8 cellular contexts compared by ENCODE assay signal in the genomic region with DNA sequence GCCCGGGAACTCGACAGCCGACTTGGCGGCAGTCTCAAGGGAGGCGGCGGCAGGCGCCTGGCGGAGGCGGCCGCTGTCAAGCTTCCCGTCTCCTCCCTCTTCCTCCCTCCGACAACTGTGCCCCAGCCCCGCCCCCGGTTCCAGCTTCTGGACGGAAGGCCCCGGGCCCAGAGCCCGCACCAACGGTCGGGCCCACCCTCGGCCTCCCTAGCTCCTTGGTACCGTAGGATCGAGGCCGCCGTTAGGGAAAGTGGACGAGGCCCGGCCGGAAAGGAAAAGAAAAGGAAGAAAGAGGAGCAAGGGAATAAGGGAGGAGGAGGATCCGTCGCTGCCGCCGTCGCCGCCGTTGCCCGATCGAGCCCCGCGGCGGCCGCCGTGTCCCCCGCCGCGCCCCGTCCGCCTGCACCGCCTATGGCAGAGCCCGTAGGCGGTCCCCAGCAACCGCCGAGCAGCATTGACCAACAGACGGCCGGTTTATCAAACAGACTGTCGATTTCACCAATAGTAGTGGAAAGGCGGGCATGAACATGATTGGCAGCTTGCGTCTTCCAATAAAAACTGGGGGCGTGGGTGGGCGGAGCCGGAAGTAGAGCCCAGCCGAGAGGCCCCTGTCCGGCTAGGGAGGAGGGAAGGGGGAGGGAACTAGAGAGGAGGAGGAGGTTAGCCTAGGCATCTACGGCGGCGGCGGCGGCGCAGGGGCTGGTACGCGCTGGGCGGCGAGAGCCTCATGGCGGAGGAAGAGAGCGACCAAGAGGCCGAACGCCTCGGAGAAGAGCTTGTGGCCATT. TPM values are rescaled to one million over a fixed set of nuclear protein-coding genes. Genes with fewer than 3 reads are reported as not detected.
DNase-seq lines count a peak whose midpoint lies in the region; ATAC-seq and TF ChIP-seq lines count a peak whose summit lies in the region.

A gene with protein sequence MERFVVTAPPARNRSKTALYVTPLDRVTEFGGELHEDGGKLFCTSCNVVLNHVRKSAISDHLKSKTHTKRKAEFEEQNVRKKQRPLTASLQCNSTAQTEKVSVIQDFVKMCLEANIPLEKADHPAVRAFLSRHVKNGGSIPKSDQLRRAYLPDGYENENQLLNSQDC (minus strand): TSS at position 413 of the 787 bp plus-strand sequence. CDS start 3,029 bp downstream, outside the sequence.
Gene ZNF654, plus strand, starts transcription at position 663 of the 787 bp plus-strand sequence. Its CDS starts 65 bp downstream, at position 728.

- peak within 1 kb of the TSS; percentile 89 for H2AFZ ChIP-seq in PC-9

- no peaks in the 10 kb centered on the region for H3K9me2 ChIP-seq in PC-9 (ENCODE audit: insufficient read depth)

- CTCF ChIA-PET in PC-9 (lab: Charles Lee), result no interaction called here

- H3K36me3 ChIP-seq in PC-9 (ENCODE audit: low read depth), result peaks cover 13% of the 10 kb centered on the region

- peak within 1 kb of the TSS; percentile 90 for H3K4me3 ChIP-seq in Jurkat, Clone E6-1 (ENCODE audit: low read length)
- H3K4me3 ChIP-seq in PC-9, result peak within 1 kb of the TSS; percentile 89
- H3K4me3 ChIP-seq in epithelial cell of proximal tubule (ENCODE audit: low read depth, low read length), result peak within 1 kb of the TSS; percentile 82

- intact Hi-C loops in PC-9 (cut with micrococcal nuclease; ENCODE audit: unreplicated experiment), result loop anchor here (2.0 to 5.0 kb wide), 2 partner anchors 54 to 90 kb away; partner anchors contain the start of gene C3orf38

- DNase-seq in DMS153 (lab: John Stamatoyannopoulos, UW) (peak; percentile 98), PC-9 (peak; percentile 96 to 98), epithelial cell of proximal tubule (ENCODE audit: low read depth) (peak; percentile 86), mucosa of gallbladder (ENCODE audit: low spot score) (peak; percentile 99)
- peak; percentile 98 for DNase-seq in Jurkat, Clone E6-1 (ENCODE audit: low read depth, low spot score)
- peak; percentile 99 for DNase-seq in activated T-cell treated with anti-CD3 and anti-CD28 coated beads, Interleukin-2, amount 50 U/mL, for 1 hour
- peak; percentile 98 to 99 for DNase-seq in stimulated activated CD8-positive, alpha-beta memory T cell treated with anti-CD3 and anti-CD28 coated beads, Interleukin-4, amount 100 ng/mL, for 4 hours (ENCODE audit: low read depth in 2 of 2, low spot score in 1 of 2)

- POLR2A ChIA-PET in PC-9 (lab: Charles Lee; ENCODE audit: unreplicated experiment), result interaction anchor here (0.5 to 0.7 kb wide), 4 partner anchors 11 to 1151 kb away, joined by 3 to 7 read pairs (median 3); no protein-coding TSS in a partner anchor

- TF ChIP-seq CTCF in PC-9 (conservative IDR thresholded peaks at IDR 0.05), result no peak
- TF ChIP-seq CTCF in epithelial cell of proximal tubule (conservative IDR thresholded peaks at IDR 0.05; ENCODE audit: low read depth, low read length), result no peak

- H3K27me3 ChIP-seq in PC-9 (ENCODE audit: insufficient read depth, low read depth), result no peaks in the 10 kb centered on the region

- peak within 1 kb of the TSS; percentile 97 for H3K4me2 ChIP-seq in PC-9

- H3K4me1 ChIP-seq in PC-9 (replicated peaks; ENCODE audit: insufficient read depth), result peaks cover 30% of the 10 kb centered on the region

- peaks cover 67% of the 10 kb centered on the region for H3K79me2 ChIP-seq in PC-9 (ENCODE audit: low read depth)

- no peaks in the 10 kb centered on the region for H3F3A ChIP-seq in PC-9 (ENCODE audit: insufficient read depth, low read depth)

- peak within 1 kb of the TSS; percentile 60 for H3K27ac ChIP-seq in PC-9

- H3K9me3 ChIP-seq in PC-9 (ENCODE audit: insufficient read depth, low read depth), result no peaks in the 10 kb centered on the region

- BruUV-seq in PC-9 (replicated peaks; lab: Mats Ljungman, UMichigan), result no TSS peak

- ATAC-seq in GM21619 (IDR thresholded peaks at IDR 0.05; ENCODE audit: unreplicated experiment), result peak; percentile 92

- peaks cover 13% of the 10 kb centered on the region; the same call in 1 of the 2 replicates for H4K20me1 ChIP-seq in PC-9 (ENCODE audit: insufficient read depth)

RNA-seq across cellular contexts. Expression of the first gene that starts in this region (rescaled TPM):
- 80.8 TPM for polyA plus RNA-seq in Jurkat, Clone E6-1 (2012; ENCODE audit: insufficient read depth, insufficient read length)
- 35.9 and 47.5 TPM in 2 replicates for total RNA-seq in PC-9 (2021)
- total RNA-seq in epithelial cell of proximal tubule, result 34.8 and 35.1 TPM in 2 replicates
- 68.9 TPM for total RNA-seq in mucosa of gallbladder

RNA-seq across cellular contexts. Expression of gene ZNF654, which starts in this region (rescaled TPM):
- polyA plus RNA-seq in Jurkat, Clone E6-1 (2012; ENCODE audit: insufficient read depth, insufficient read length), result 6.9 TPM
- total RNA-seq in PC-9 (2021), result 7.2 and 9.6 TPM in 2 replicates
- total RNA-seq in epithelial cell of proximal tubule, result 1.8 and 4.6 TPM in 2 replicates
- total RNA-seq in mucosa of gallbladder, result 21.6 TPM

Comparison
In these comparisons a context has a peak if more than half of its experiments do, and no peak if none do; other contexts are left out.
1. Peak in every context shown above with its lines: DNase-seq, ATAC-seq, H3K4me3 ChIP-seq and H3K27ac ChIP-seq.